Comparison of ENCODE assay signal across 1 cellular context in the genomic region with DNA sequence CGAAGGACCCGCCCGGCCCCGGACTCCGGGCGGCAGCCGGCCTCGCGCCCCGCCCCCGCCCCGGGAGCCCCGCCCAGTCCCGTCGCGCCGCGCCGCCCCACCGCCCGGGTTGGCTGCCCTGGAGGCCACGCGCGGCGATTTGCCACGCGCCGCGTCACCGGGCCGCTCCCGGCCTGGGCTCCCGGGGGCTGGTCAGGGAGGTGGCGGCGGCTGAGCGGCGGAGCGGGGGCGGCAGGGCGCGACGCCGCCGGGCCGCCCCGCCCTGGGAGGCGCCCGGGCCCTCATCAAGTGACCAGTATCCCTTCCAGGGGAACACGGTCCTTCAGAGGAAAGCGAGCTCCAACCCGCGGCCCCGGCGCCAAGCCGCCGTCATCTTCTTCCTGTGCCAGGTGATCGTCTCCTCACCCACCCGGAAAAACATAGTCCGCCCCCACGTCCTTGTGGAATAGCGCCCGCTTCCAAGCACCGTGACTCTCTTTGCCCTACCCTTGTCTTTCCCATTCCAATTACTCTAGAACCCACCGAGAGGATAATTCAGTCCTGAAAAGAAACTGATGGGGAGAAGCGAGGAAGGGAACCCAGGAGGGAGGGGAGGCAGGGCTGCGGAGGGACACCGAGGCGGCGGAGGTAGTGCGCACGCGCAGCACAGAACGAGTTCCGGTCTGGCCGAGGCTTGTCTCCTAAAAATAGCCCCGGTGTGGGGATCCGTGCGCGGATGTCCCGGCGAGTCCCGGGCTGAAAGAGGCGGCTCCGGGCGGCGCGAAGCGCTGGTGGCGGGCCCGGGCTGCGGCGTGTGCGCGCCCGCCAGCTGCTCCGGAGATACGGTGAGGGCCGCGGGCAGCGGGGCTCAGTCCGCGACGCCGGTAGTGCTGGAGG.
TF ChIP-seq lines count a peak whose summit lies in the region.

A gene (plus strand): TSS at position 704 of the 876 bp plus-strand sequence. CDS start 67,136 bp downstream, outside the sequence.

TF ChIP-seq in HepG2, 621 proteins besides CTCF, POLR2A, EP300 and RAD21 (continued from another document and continues in another):
- TF ChIP-seq, protein P1, sequence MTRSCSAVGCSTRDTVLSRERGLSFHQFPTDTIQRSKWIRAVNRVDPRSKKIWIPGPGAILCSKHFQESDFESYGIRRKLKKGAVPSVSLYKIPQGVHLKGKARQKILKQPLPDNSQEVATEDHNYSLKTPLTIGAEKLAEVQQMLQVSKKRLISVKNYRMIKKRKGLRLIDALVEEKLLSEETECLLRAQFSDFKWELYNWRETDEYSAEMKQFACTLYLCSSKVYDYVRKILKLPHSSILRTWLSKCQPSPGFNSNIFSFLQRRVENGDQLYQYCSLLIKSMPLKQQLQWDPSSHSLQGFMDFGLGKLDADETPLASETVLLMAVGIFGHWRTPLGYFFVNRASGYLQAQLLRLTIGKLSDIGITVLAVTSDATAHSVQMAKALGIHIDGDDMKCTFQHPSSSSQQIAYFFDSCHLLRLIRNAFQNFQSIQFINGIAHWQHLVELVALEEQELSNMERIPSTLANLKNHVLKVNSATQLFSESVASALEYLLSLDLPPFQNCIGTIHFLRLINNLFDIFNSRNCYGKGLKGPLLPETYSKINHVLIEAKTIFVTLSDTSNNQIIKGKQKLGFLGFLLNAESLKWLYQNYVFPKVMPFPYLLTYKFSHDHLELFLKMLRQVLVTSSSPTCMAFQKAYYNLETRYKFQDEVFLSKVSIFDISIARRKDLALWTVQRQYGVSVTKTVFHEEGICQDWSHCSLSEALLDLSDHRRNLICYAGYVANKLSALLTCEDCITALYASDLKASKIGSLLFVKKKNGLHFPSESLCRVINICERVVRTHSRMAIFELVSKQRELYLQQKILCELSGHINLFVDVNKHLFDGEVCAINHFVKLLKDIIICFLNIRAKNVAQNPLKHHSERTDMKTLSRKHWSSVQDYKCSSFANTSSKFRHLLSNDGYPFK (CRISPR knock-in tag; IDR thresholded peaks at IDR 0.05; ENCODE audit: borderline replicate concordance), result peak; percentile 66; the same call in 1 of the 2 replicates
- TF ChIP-seq NR2C2 (CRISPR knock-in tag; IDR thresholded peaks at IDR 0.05; ENCODE audit: borderline replicate concordance) (peak; percentile 81), ZNF350 (CRISPR knock-in tag; IDR thresholded peaks at IDR 0.05; ENCODE audit: borderline replicate concordance, low read depth) (0 out of 2 replicates have a peak, but pooled peaks have one; percentile 34), U2AF1 (optimal IDR thresholded peaks at IDR 0.05; ENCODE audit: low read depth, low read length) (no peak), KMT2A (CRISPR knock-in tag; IDR thresholded peaks at IDR 0.05) (peak; percentile 87), MED13 (CRISPR knock-in tag; IDR thresholded peaks at IDR 0.05) (no peak), NR1H2 (CRISPR knock-in tag; IDR thresholded peaks at IDR 0.05; ENCODE audit: borderline replicate concordance, low read depth) (no peak), ZNF790 (CRISPR knock-in tag; IDR thresholded peaks at IDR 0.05; ENCODE audit: borderline replicate concordance) (peak; percentile 85; the same call in 1 of the 2 replicates), ZNF441 (CRISPR knock-in tag; IDR thresholded peaks at IDR 0.05; ENCODE audit: borderline replicate concordance) (peak; percentile 79; the same call in 1 of the 2 replicates), ZNF446 (CRISPR knock-in tag; IDR thresholded peaks at IDR 0.05) (0 out of 2 replicates have a peak, but pooled peaks have one; percentile 57), NR2F1 (CRISPR knock-in tag; IDR thresholded peaks at IDR 0.05) (peak in 1 of 2 experiments; percentile 25; a peak in 1 of 4 replicates), ZNF460 (CRISPR knock-in tag; IDR thresholded peaks at IDR 0.05; ENCODE audit: borderline replicate concordance) (no peak), ELF1 (CRISPR knock-in tag; IDR thresholded peaks at IDR 0.05) (peak; percentile 82), ZNF567 (CRISPR knock-in tag; IDR thresholded peaks at IDR 0.05; ENCODE audit: borderline replicate concordance) (no peak), ZNF180 (CRISPR knock-in tag; IDR thresholded peaks at IDR 0.05; ENCODE audit: borderline replicate concordance, low read depth) (no peak), ZNF430 (CRISPR knock-in tag; IDR thresholded peaks at IDR 0.05) (peak; percentile 83), CHD2 (IDR thresholded peaks at IDR 0.05; ENCODE audit: low read depth, low read length) (peak; percentile 90), JUN (CRISPR knock-in tag; IDR thresholded peaks at IDR 0.05) (no peak), ZNF263 (CRISPR knock-in tag; IDR thresholded peaks at IDR 0.05) (peak; percentile 42; the same call in 1 of the 2 replicates), JARID2 (CRISPR knock-in tag; IDR thresholded peaks at IDR 0.05; ENCODE audit: insufficient replicate concordance) (peak; percentile 63), SP1 (IDR thresholded peaks at IDR 0.05) (no peak), SP1 (CRISPR knock-in tag; IDR thresholded peaks at IDR 0.05) (peak; percentile 67), HHEX (CRISPR knock-in tag; IDR thresholded peaks at IDR 0.05) (no peak), SP2 (CRISPR knock-in tag; IDR thresholded peaks at IDR 0.05) (peak; percentile 29; the same call in 1 of the 2 replicates), MYC (CRISPR knock-in tag; IDR thresholded peaks at IDR 0.05; ENCODE audit: borderline replicate concordance) (peak; percentile 68), ZNF3 (CRISPR knock-in tag; IDR thresholded peaks at IDR 0.05) (no peak), KMT2B (CRISPR knock-in tag; IDR thresholded peaks at IDR 0.05) (peak; percentile 85)
- TF ChIP-seq, protein P2, sequence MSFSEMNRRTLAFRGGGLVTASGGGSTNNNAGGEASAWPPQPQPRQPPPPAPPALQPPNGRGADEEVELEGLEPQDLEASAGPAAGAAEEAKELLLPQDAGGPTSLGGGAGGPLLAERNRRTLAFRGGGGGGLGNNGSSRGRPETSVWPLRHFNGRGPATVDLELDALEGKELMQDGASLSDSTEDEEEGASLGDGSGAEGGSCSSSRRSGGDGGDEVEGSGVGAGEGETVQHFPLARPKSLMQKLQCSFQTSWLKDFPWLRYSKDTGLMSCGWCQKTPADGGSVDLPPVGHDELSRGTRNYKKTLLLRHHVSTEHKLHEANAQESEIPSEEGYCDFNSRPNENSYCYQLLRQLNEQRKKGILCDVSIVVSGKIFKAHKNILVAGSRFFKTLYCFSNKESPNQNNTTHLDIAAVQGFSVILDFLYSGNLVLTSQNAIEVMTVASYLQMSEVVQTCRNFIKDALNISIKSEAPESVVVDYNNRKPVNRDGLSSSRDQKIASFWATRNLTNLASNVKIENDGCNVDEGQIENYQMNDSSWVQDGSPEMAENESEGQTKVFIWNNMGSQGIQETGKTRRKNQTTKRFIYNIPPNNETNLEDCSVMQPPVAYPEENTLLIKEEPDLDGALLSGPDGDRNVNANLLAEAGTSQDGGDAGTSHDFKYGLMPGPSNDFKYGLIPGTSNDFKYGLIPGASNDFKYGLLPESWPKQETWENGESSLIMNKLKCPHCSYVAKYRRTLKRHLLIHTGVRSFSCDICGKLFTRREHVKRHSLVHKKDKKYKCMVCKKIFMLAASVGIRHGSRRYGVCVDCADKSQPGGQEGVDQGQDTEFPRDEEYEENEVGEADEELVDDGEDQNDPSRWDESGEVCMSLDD (CRISPR knock-in tag; IDR thresholded peaks at IDR 0.05; ENCODE audit: borderline replicate concordance), result no peak
- TF ChIP-seq, protein P3, sequence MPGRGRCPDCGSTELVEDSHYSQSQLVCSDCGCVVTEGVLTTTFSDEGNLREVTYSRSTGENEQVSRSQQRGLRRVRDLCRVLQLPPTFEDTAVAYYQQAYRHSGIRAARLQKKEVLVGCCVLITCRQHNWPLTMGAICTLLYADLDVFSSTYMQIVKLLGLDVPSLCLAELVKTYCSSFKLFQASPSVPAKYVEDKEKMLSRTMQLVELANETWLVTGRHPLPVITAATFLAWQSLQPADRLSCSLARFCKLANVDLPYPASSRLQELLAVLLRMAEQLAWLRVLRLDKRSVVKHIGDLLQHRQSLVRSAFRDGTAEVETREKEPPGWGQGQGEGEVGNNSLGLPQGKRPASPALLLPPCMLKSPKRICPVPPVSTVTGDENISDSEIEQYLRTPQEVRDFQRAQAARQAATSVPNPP (CRISPR knock-in tag; IDR thresholded peaks at IDR 0.05), result no peak
- TF ChIP-seq, protein P4, sequence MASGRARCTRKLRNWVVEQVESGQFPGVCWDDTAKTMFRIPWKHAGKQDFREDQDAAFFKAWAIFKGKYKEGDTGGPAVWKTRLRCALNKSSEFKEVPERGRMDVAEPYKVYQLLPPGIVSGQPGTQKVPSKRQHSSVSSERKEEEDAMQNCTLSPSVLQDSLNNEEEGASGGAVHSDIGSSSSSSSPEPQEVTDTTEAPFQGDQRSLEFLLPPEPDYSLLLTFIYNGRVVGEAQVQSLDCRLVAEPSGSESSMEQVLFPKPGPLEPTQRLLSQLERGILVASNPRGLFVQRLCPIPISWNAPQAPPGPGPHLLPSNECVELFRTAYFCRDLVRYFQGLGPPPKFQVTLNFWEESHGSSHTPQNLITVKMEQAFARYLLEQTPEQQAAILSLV (CRISPR knock-in tag; IDR thresholded peaks at IDR 0.05; ENCODE audit: borderline replicate concordance), result no peak
- TF ChIP-seq, protein P5, sequence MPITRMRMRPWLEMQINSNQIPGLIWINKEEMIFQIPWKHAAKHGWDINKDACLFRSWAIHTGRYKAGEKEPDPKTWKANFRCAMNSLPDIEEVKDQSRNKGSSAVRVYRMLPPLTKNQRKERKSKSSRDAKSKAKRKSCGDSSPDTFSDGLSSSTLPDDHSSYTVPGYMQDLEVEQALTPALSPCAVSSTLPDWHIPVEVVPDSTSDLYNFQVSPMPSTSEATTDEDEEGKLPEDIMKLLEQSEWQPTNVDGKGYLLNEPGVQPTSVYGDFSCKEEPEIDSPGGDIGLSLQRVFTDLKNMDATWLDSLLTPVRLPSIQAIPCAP (CRISPR knock-in tag; IDR thresholded peaks at IDR 0.05; ENCODE audit: low read depth), result no peak
- TF ChIP-seq, protein P6, sequence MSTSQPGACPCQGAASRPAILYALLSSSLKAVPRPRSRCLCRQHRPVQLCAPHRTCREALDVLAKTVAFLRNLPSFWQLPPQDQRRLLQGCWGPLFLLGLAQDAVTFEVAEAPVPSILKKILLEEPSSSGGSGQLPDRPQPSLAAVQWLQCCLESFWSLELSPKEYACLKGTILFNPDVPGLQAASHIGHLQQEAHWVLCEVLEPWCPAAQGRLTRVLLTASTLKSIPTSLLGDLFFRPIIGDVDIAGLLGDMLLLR (CRISPR knock-in tag; IDR thresholded peaks at IDR 0.05), result no peak
- TF ChIP-seq, protein P7, sequence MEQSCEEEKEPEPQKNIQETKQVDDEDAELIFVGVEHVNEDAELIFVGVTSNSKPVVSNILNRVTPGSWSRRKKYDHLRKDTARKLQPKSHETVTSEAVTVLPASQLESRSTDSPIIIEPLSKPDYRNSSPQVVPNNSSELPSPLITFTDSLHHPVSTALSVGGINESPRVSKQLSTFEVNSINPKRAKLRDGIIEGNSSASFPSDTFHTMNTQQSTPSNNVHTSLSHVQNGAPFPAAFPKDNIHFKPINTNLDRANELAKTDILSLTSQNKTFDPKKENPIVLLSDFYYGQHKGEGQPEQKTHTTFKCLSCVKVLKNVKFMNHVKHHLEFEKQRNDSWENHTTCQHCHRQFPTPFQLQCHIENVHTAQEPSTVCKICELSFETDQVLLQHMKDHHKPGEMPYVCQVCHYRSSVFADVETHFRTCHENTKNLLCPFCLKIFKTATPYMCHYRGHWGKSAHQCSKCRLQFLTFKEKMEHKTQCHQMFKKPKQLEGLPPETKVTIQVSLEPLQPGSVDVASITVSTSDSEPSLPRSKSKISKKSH (CRISPR knock-in tag; IDR thresholded peaks at IDR 0.05; ENCODE audit: borderline replicate concordance), result peak; percentile 75; the same call in 1 of the 2 replicates
- TF ChIP-seq, protein P8, sequence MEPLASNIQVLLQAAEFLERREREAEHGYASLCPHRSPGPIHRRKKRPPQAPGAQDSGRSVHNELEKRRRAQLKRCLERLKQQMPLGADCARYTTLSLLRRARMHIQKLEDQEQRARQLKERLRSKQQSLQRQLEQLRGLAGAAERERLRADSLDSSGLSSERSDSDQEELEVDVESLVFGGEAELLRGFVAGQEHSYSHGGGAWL (CRISPR knock-in tag; IDR thresholded peaks at IDR 0.05), result peak; percentile 33; the same call in 1 of the 2 replicates
- TF ChIP-seq, protein P9, sequence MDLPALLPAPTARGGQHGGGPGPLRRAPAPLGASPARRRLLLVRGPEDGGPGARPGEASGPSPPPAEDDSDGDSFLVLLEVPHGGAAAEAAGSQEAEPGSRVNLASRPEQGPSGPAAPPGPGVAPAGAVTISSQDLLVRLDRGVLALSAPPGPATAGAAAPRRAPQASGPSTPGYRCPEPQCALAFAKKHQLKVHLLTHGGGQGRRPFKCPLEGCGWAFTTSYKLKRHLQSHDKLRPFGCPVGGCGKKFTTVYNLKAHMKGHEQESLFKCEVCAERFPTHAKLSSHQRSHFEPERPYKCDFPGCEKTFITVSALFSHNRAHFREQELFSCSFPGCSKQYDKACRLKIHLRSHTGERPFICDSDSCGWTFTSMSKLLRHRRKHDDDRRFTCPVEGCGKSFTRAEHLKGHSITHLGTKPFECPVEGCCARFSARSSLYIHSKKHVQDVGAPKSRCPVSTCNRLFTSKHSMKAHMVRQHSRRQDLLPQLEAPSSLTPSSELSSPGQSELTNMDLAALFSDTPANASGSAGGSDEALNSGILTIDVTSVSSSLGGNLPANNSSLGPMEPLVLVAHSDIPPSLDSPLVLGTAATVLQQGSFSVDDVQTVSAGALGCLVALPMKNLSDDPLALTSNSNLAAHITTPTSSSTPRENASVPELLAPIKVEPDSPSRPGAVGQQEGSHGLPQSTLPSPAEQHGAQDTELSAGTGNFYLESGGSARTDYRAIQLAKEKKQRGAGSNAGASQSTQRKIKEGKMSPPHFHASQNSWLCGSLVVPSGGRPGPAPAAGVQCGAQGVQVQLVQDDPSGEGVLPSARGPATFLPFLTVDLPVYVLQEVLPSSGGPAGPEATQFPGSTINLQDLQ (CRISPR knock-in tag; IDR thresholded peaks at IDR 0.05), result 0 out of 2 replicates have a peak, but pooled peaks have one; percentile 22
- TF ChIP-seq, protein P10, sequence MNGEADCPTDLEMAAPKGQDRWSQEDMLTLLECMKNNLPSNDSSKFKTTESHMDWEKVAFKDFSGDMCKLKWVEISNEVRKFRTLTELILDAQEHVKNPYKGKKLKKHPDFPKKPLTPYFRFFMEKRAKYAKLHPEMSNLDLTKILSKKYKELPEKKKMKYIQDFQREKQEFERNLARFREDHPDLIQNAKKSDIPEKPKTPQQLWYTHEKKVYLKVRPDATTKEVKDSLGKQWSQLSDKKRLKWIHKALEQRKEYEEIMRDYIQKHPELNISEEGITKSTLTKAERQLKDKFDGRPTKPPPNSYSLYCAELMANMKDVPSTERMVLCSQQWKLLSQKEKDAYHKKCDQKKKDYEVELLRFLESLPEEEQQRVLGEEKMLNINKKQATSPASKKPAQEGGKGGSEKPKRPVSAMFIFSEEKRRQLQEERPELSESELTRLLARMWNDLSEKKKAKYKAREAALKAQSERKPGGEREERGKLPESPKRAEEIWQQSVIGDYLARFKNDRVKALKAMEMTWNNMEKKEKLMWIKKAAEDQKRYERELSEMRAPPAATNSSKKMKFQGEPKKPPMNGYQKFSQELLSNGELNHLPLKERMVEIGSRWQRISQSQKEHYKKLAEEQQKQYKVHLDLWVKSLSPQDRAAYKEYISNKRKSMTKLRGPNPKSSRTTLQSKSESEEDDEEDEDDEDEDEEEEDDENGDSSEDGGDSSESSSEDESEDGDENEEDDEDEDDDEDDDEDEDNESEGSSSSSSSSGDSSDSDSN (CRISPR knock-in tag; IDR thresholded peaks at IDR 0.05), result peak; percentile 84; the same call in 1 of the 2 replicates
